ENCODE assay signal across 7 cellular contexts in the genomic region with DNA sequence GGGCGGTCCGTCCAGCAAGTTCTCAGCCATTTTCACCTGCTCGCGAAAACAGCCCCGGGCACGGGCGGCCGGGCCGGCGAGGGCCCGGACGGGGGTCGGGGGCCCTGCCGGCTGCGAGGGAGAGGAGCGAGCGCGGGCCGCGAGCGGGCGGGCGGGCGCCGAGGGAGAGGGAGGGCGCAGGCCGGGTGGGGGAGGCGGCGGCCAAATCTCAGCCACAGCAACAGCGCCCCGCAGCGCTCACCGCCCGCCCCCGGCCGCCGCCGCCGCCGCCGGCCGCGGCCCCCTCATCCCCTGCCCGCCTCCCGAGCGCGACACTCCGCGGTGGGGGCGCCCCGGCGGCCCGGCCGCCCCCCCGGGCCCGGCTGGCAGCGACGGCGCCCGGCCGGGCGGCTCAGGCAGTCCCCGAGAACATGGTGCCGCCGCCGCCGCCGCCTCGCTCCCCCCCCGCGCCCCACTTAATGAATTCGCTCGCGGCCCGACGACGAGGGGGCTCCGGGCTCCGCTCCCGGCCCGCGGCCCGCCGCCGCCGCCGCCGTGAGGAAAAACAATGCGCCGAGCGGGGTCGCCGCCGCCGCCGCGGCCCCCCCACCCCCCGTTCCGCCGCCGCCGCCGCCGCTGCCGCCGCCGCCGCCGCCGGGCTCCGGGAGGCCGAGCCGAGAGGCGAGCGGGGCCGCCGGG. TPM values are rescaled to one million over a fixed set of nuclear protein-coding genes. Genes with fewer than 3 reads are reported as not detected.
DNase-seq lines count a peak whose midpoint lies in the region; ATAC-seq, FAIRE-seq and TF ChIP-seq lines count a peak whose summit lies in the region.

No MANE protein-coding gene starts in this region.

- peak in 1 of 2 donors; percentile 25 for TF ChIP-seq CTCF in endothelial cell of umbilical vein (IDR thresholded peaks at IDR 0.05; ENCODE audit: extremely low read depth in 1 of 2, insufficient read depth in 1 of 2, low read depth in 1 of 2, low read length in 2 of 2)

- peaks cover 0 to 1% of the 10 kb centered on the region in 2 experiments for H3K36me3 ChIP-seq in endothelial cell of umbilical vein (ENCODE audit: control insufficient read depth in 2 of 2, extremely low read depth in 1 of 2, insufficient read depth in 2 of 2, low read length in 2 of 2)

- H4K20me1 ChIP-seq in endothelial cell of umbilical vein (replicated peaks; ENCODE audit: control insufficient read depth, extremely low read depth, insufficient read depth, low read length) = peaks cover 4% of the 10 kb centered on the region

- intact Hi-C loops in endothelial cell of umbilical vein (cut with micrococcal nuclease) = loop anchor here (1.0 to 10.0 kb wide), 3 partner anchors 85 to 372 kb away; no protein-coding TSS in a partner anchor

- DNase-seq in GM12892 (ENCODE audit: insufficient read length) (peak; percentile 61), NCI-H2196 (lab: John Stamatoyannopoulos, UW; ENCODE audit: unreplicated experiment) (peak; percentile 63), endothelial cell of umbilical vein (ENCODE audit: low read depth, low spot score) (peak; percentile 31)
- DNase-seq in activated CD8-positive, alpha-beta memory T cell treated with anti-CD3 and anti-CD28 coated beads for 4 hours (ENCODE audit: low read depth in 2 of 2) = peak; percentile 40 to 54
- peak; percentile 77 for DNase-seq in stimulated activated CD8-positive, alpha-beta memory T cell treated with anti-CD3 and anti-CD28 coated beads, Interleukin-4, amount 100 ng/mL, for 48 hours

- no peaks in the 10 kb centered on the region for H3K9me3 ChIP-seq in endothelial cell of umbilical vein (replicated peaks; ENCODE audit: control insufficient read depth, insufficient read depth, low read length)
- no peaks in the 10 kb centered on the region for H3K9me3 ChIP-seq in mononuclear cell (ENCODE audit: low read depth, low read length)

- no peak overlapping the region for H3K4me2 ChIP-seq in endothelial cell of umbilical vein (ENCODE audit: insufficient read depth, low read length)

- no peaks in the 10 kb centered on the region for H3K9me1 ChIP-seq in endothelial cell of umbilical vein (replicated peaks; ENCODE audit: control insufficient read depth, extremely low read depth, insufficient read depth, low read length)

- H3K27ac ChIP-seq in endothelial cell of umbilical vein (ENCODE audit: insufficient read depth, low read depth, low read length) = peak overlapping the region; percentile 46

- POLR2A ChIA-PET in endothelial cell of umbilical vein (lab: Charles Lee) = interaction anchor here (0.6 to 0.9 kb wide), 2 partner anchors 9 to 19 kb away, joined by 3 read pairs; no protein-coding TSS in a partner anchor

- FAIRE-seq in GM12892 (lab: Jason Lieb, UNC) (no peak), endothelial cell of umbilical vein (lab: Jason Lieb, UNC) (no peak)

- no TSS peak for BruUV-seq in endothelial cell of umbilical vein (replicated peaks; lab: Mats Ljungman, UMichigan)

- peak; percentile 54 for ATAC-seq in HG02588 (IDR thresholded peaks at IDR 0.05; ENCODE audit: unreplicated experiment)

- H3K27me3 ChIP-seq in endothelial cell of umbilical vein (ENCODE audit: control insufficient read depth in 2 of 2, insufficient read depth in 2 of 2, low read length in 2 of 2) (no peaks in the 10 kb centered on the region), mononuclear cell (ENCODE audit: insufficient read depth, low read length) (no peaks in the 10 kb centered on the region)

- no peak for TF ChIP-seq POLR2A in GM12892 (IDR thresholded peaks at IDR 0.05; ENCODE audit: low read depth, low read length)
- TF ChIP-seq POLR2A in endothelial cell of umbilical vein (IDR thresholded peaks at IDR 0.05; ENCODE audit: low read depth, low read length) = no peak

- peak overlapping the region; percentile 12 to 94 (median 84) for H3K4me3 ChIP-seq in endothelial cell of umbilical vein (replicated peaks in 1 of 3; ENCODE audit: insufficient read depth in 1 of 3, low read depth in 1 of 3, low read length in 3 of 3)
- peak overlapping the region; percentile 71 for H3K4me3 ChIP-seq in mononuclear cell (ENCODE audit: low read length)

- H3K4me1 ChIP-seq in endothelial cell of umbilical vein (ENCODE audit: control insufficient read depth, extremely low read depth, insufficient read depth, low read length) (peaks cover 8% of the 10 kb centered on the region), mononuclear cell (ENCODE audit: insufficient read depth, low read length) (peaks cover 44% of the 10 kb centered on the region)

- dilution Hi-C loops in endothelial cell of umbilical vein (cut with MboI; ENCODE audit: extremely low pct_ligation_motif_present, low sequenced_read_pairs) = no loop called here

- H3K79me2 ChIP-seq in endothelial cell of umbilical vein (ENCODE audit: control insufficient read depth, insufficient read depth, low read length) = peaks cover 48% of the 10 kb centered on the region

- H3K9ac ChIP-seq in endothelial cell of umbilical vein (replicated peaks; ENCODE audit: extremely low read depth, insufficient read depth, low read length) = peak overlapping the region; percentile 65

- no peak overlapping the region for H2AFZ ChIP-seq in endothelial cell of umbilical vein (ENCODE audit: low read depth, low read length)

- CTCF ChIA-PET in endothelial cell of umbilical vein (lab: Charles Lee) = interaction anchor here (0.7 to 2.5 kb wide), 9 partner anchors 8 to 374 kb away, joined by 3 to 13 read pairs (median 6); no protein-coding TSS in a partner anchor

TF ChIP-seq in endothelial cell of umbilical vein, 7 proteins besides CTCF, POLR2A, EP300 and RAD21:
- TF ChIP-seq GATA2 (IDR thresholded peaks at IDR 0.05; ENCODE audit: insufficient read depth, insufficient read length, low read depth, low read length) = no peak

RNA-seq across cellular contexts. Expression of gene CREBBP, which starts 0.5 kb away (rescaled TPM):
- polyA plus RNA-seq in GM12892 (2012; ENCODE audit: missing spikeins) = 17.0 TPM
- total RNA-seq in endothelial cell of umbilical vein = 71.4 and 72.7 TPM in 2 replicates
- 10.2 and 13.8 TPM in 2 replicates for polyA plus RNA-seq in endothelial cell of umbilical vein
- polyA plus RNA-seq in endothelial cell of umbilical vein (2011; cell fraction: cytosol; rRNA removed) = 10.3 and 11.4 TPM in 2 replicates
- 41.9 and 42.7 TPM in 2 replicates for polyA plus RNA-seq in endothelial cell of umbilical vein (2011; cell fraction: nucleus; rRNA removed)
- 24.6 and 28.1 TPM in 2 replicates for polyA plus RNA-seq in endothelial cell of umbilical vein (2012)
- polyA minus RNA-seq in endothelial cell of umbilical vein = 47.2 and 61.8 TPM in 2 replicates
- polyA minus RNA-seq in endothelial cell of umbilical vein (2011; cell fraction: cytosol; rRNA and poly(A)+ RNA removed) = 25.8 TPM
- 95.4 and 122 TPM in 2 replicates for polyA minus RNA-seq in endothelial cell of umbilical vein (2011; cell fraction: nucleus; rRNA and poly(A)+ RNA removed)
- 109 TPM for total RNA-seq in mononuclear cell

Comparison
In these comparisons a context has a peak if more than half of its experiments do, and no peak if none do; other contexts are left out.
1. Peak in every context shown above with its lines: DNase-seq, ATAC-seq, H3K4me3 ChIP-seq and H3K27ac ChIP-seq.